Comparison of ENCODE assay signal across 29 cellular contexts in the genomic region with DNA sequence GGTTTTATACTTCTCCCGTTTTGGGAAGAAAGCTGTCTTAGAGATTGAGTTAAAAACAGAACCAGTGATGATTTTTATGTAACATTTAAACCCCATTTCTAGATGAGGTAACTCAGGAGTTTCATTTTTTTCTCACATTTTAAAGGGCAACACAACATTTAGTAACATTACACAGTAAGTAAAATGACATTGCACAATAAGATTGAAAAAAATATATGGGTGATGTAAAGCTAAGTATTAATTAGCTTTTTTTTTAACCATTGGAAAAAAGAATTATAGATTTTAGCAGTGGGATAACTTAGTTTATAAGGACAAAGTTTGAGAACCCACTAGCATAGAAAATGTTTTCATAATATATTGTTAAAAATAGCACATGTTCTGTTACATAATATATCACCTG.
"Had no signal": no experiment of that assay in that cellular context is flagged by ENCODE, and none has a peak within 500 bp of the region (broad histone marks: within the 10 kb centered on the region; RNA-seq: fewer than 3 reads in every experiment).

No MANE protein-coding gene starts in this region.

- H3K36me3 ChIP-seq: colonic mucosa had no signal

- H3K9me3 ChIP-seq: colonic mucosa had no signal

- FAIRE-seq: RCC 7860 had no signal

- H3K4me1 ChIP-seq: colonic mucosa had no signal

- H3K27me3 ChIP-seq: brain microvascular endothelial cell, colonic mucosa had no signal

- H3K4me3 ChIP-seq: colonic mucosa, PC-9 had no signal

- H3K27ac ChIP-seq: brain microvascular endothelial cell, colonic mucosa, PC-9, RWPE1, WERI-Rb-1 had no signal

- ATAC-seq: activated CD8-positive, alpha-beta T cell treated with anti-CD3 and anti-CD28 coated beads for 36 hours; Right ventricle myocardium inferior; SK-N-SH treated with all-trans-retinoic acid at 6 μM for 48 hours; T-cell had no signal

- DNase-seq: activated CD4-positive, alpha-beta T cell treated with anti-CD3 and anti-CD28 coated beads for 1 hour; activated CD4-positive, alpha-beta T cell treated with anti-CD3 and anti-CD28 coated beads for 48 hours; activated CD4-positive, CD25-positive, alpha-beta regulatory T cell; activated CD8-positive, alpha-beta T cell treated with anti-CD3 and anti-CD28 coated beads for 36 hours; activated gamma-delta T cell treated with Interleukin-2 at 50 U/mL for 16 hours; activated naive CD4-positive, alpha-beta T cell treated with anti-CD3 and anti-CD28 coated beads, Interleukin-2, amount 10 ng/mL, durations not matched to agents 7 days and 5 days; activated naive CD8-positive, alpha-beta T cell treated with anti-CD3 and anti-CD28 coated beads for 36 hours; activated T-cell treated with anti-CD3 and anti-CD28 coated beads, Interleukin-2, amount 50 U/mL, for 1 hour; amniotic stem cell; aorta; brain microvascular endothelial cell; colonic mucosa; NCI-H1092 treated with DMSO at 0.1 percent for 48 hours; NCI-H187 treated with DMSO at 0.1 percent for 48 hours; NCI-H2081; NCI-H2171 treated with DMSO at 0.1 percent for 48 hours; NCI-H226; NCI-H446 treated with DMSO at 0.1 percent for 48 hours; NCI-H524 treated with DMSO at 0.1 percent for 48 hours; PC-9; SIG-M5; T-cell; T-helper 2 cell; T-helper 9 cell; WERI-Rb-1 had no signal
